Comparison of ENCODE assay signal across 13 cellular contexts in the genomic region with DNA sequence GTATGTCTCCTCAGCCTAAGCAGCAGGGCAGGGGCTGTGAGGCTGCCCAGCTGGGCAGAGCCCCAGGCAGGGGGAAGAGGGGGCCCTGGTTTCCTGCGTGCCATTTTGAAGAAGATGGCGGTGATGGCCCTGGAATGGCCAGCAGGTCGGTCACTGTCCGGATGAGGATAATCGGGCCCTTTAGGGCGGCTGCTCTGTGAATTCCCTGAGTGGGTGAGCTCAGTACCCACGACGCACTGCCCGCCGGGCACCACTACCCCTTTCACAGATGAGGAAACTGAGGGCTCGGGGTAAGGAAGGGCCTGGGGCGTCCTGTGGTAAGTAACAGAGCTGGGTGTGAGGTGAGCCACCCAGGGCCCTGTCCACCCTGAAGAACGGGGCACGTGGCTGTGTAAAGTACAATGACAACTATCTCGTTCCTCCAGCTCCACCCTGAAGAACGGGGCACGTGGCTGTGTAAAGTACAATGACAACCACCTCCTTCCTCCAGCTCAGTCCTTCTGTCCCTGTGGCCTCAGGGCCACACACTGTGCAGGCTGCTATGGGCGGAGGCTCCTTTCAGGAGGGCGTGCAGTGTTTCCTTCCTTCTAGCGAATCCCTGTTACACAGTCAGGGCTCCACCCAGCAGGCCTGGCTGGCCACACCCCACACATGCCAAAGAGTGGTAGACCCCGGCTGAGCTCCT. TPM values are rescaled to one million over a fixed set of nuclear protein-coding genes. Genes with fewer than 3 reads are reported as not detected.
DNase-seq lines count a peak whose midpoint lies in the region; ATAC-seq, FAIRE-seq and TF ChIP-seq lines count a peak whose summit lies in the region.
"Had no signal": no experiment of that assay in that cellular context is flagged by ENCODE, and none has a peak within 500 bp of the region (broad histone marks: within the 10 kb centered on the region; RNA-seq: fewer than 3 reads in every experiment).

No MANE protein-coding gene starts in this region.

- peaks cover 82% of the 10 kb centered on the region for H3K36me3 Mint-ChIP-seq in activated T-helper 17 cell treated with anti-CD3 and anti-CD28 coated beads, Interleukin-2, amount 50 U/mL, for 72 hours (ENCODE audit: low read depth)

- POLR2A ChIA-PET in HEK293T (lab: Yijun Ruan, JAX) (interaction anchor here (1.2 to 1.5 kb wide), 2 partner anchors 43 to 97 kb away, joined by 4 to 6 read pairs; a partner anchor contains a TSS), HepG2 (lab: Yijun Ruan, JAX) (interaction anchor here (0.7 to 2.0 kb wide), 3 partner anchors 10 to 25 kb away, joined by 3 to 6 read pairs (median 6); no protein-coding TSS in a partner anchor)

- H2AFZ ChIP-seq in HepG2 (ENCODE audit: low read length) (no peak overlapping the region), mammary epithelial cell (ENCODE audit: low read depth, low read length) (no peak overlapping the region)

- BruUV-seq in HepG2 (replicated peaks; lab: Mats Ljungman, UMichigan) (no TSS peak), mammary epithelial cell (replicated peaks; lab: Mats Ljungman, UMichigan) (no TSS peak)

- H3K4me1 Mint-ChIP-seq in activated T-helper 17 cell treated with anti-CD3 and anti-CD28 coated beads, Interleukin-2, amount 50 U/mL, for 72 hours: peaks cover 7% of the 10 kb centered on the region

- no peak for TF ChIP-seq RAD21 in HepG2 (CRISPR knock-in tag; IDR thresholded peaks at IDR 0.05)

- no peaks in the 10 kb centered on the region for H3K4me1 ChIP-seq in BE2C
- H3K4me1 ChIP-seq in HepG2 (ENCODE audit: insufficient read depth, low read length): peaks cover 41% of the 10 kb centered on the region
- H3K4me1 ChIP-seq in mammary epithelial cell (ENCODE audit: insufficient read depth, low read length): no peaks in the 10 kb centered on the region

- no peak for TF ChIP-seq CTCF in BE2C (IDR thresholded peaks at IDR 0.05; ENCODE audit: low read depth, low read length)
- no peak for TF ChIP-seq CTCF in HepG2 (CRISPR knock-in tag; IDR thresholded peaks at IDR 0.05)
- TF ChIP-seq CTCF in mammary epithelial cell (conservative IDR thresholded peaks at IDR 0.05 in 1 of 2, IDR thresholded peaks at IDR 0.05 in 1 of 2; ENCODE audit: extremely low read depth in 1 of 2, insufficient read depth in 1 of 2, low read depth in 1 of 2, low read length in 2 of 2): no peak

- no peaks in the 10 kb centered on the region for H3K9me3 Mint-ChIP-seq in activated T-helper 17 cell treated with anti-CD3 and anti-CD28 coated beads, Interleukin-2, amount 50 U/mL, for 72 hours

- H3K4me3 Mint-ChIP-seq in activated T-helper 17 cell treated with anti-CD3 and anti-CD28 coated beads, Interleukin-2, amount 50 U/mL, for 72 hours: no peak overlapping the region
- H3K4me3 Mint-ChIP-seq: B cell had no signal

- dilution Hi-C loops in mammary epithelial cell (cut with HindIII; ENCODE audit: low sequenced_read_pairs): no loop called here

- H3K4me2 ChIP-seq in HepG2 (ENCODE audit: low read depth, low read length) (no peak overlapping the region), mammary epithelial cell (ENCODE audit: insufficient read depth, low read depth, low read length) (no peak overlapping the region)

- no peaks in the 10 kb centered on the region for H3K36me3 ChIP-seq in BE2C
- H3K36me3 ChIP-seq in HepG2 (replicated peaks in 1 of 2; ENCODE audit: control insufficient read depth in 1 of 2, insufficient read depth in 2 of 2, low read length in 2 of 2): peaks cover 0 to 7% of the 10 kb centered on the region in 2 experiments; a peak in 2 of 5 replicates
- H3K36me3 ChIP-seq in mammary epithelial cell (ENCODE audit: insufficient read depth, low read length): no peaks in the 10 kb centered on the region

- in situ Hi-C loops in HepG2 (cut with HindIII; ENCODE audit: extremely low pct_ligation_motif_present, low pct_unique_long_range_greater_than_20kb): no loop called here
- in situ Hi-C loops in mammary epithelial cell (cut with MboI; ENCODE audit: low sequenced_read_pairs in 2 of 2): no loop called here

- intact Hi-C loops in HepG2 (cut with micrococcal nuclease; ENCODE audit: unreplicated experiment) (no loop called here), mammary epithelial cell (cut with micrococcal nuclease) (no loop called here)

- ATAC-seq in activated T-helper 17 cell treated with anti-CD3 and anti-CD28 coated beads, Interleukin-2, amount 50 U/mL, for 72 hours (replicated peaks): peak; percentile 30
- ATAC-seq in HepG2 (peak; percentile 23; the same call in 2 of the 3 replicates), HG02759 (IDR thresholded peaks at IDR 0.05; ENCODE audit: unreplicated experiment) (no peak)

- no peaks in the 10 kb centered on the region for H3K9me3 ChIP-seq in BE2C
- H3K9me3 ChIP-seq in HepG2 (ENCODE audit: low read length): no peaks in the 10 kb centered on the region
- no peaks in the 10 kb centered on the region for H3K9me3 ChIP-seq in mammary epithelial cell (replicated peaks; ENCODE audit: insufficient read depth, low read length)

- H3K27ac ChIP-seq in HepG2 (ENCODE audit: extremely low read length, insufficient read depth, low read length): no peak overlapping the region
- H3K27ac ChIP-seq in mammary epithelial cell (ENCODE audit: insufficient read depth, low read depth, low read length): no peak overlapping the region

- no peak for TF ChIP-seq POLR2A in HepG2 (IDR thresholded peaks at IDR 0.05; ENCODE audit: insufficient read depth in 1 of 2, low read depth in 2 of 2, low read length in 2 of 2)

- H3K27me3 Mint-ChIP-seq in activated T-helper 17 cell treated with anti-CD3 and anti-CD28 coated beads, Interleukin-2, amount 50 U/mL, for 72 hours: no peaks in the 10 kb centered on the region
- H3K27me3 Mint-ChIP-seq: B cell had no signal

- no peak overlapping the region for H3K27ac Mint-ChIP-seq in activated T-helper 17 cell treated with anti-CD3 and anti-CD28 coated beads, Interleukin-2, amount 50 U/mL, for 72 hours
- H3K27ac Mint-ChIP-seq: B cell had no signal

- H3K79me2 ChIP-seq in HepG2 (ENCODE audit: insufficient read depth, low read length): no peaks in the 10 kb centered on the region
- H3K79me2 ChIP-seq in mammary epithelial cell (ENCODE audit: insufficient read depth, low read length): no peaks in the 10 kb centered on the region

- H3K9ac ChIP-seq in HepG2 (ENCODE audit: insufficient read depth, low read depth, low read length) (no peak overlapping the region), mammary epithelial cell (ENCODE audit: insufficient read depth, low read length) (no peak overlapping the region)

- H3K4me3 ChIP-seq in BE2C (ENCODE audit: low read depth, low read length): no peak overlapping the region
- H3K4me3 ChIP-seq in HepG2 (replicated peaks in 1 of 3; ENCODE audit: insufficient read depth in 1 of 3, low read depth in 2 of 3, low read length in 3 of 3): no peak overlapping the region
- no peak overlapping the region for H3K4me3 ChIP-seq in mammary epithelial cell (replicated peaks in 1 of 3; ENCODE audit: insufficient read depth in 1 of 3, low read depth in 2 of 3, low read length in 3 of 3)

- 0 out of 2 replicates have a peak, but pooled peaks cover 3% of the 10 kb centered on the region for H3K27me3 ChIP-seq in BE2C
- H3K27me3 ChIP-seq in HepG2 (ENCODE audit: control insufficient read depth in 1 of 2, insufficient read depth in 2 of 2, low read length in 2 of 2): peaks cover 3 to 7% of the 10 kb centered on the region in 2 experiments; a peak in 2 of 5 replicates
- H3K27me3 ChIP-seq in mammary epithelial cell (ENCODE audit: insufficient read depth, low read length): no peaks in the 10 kb centered on the region

- DNase-seq in BE2C (peak; percentile 45), HEK293T (ENCODE audit: extremely low spot score) (peak; percentile 49), HepG2 (ENCODE audit: low spot score) (no peak), mammary epithelial cell (no peak), NCI-H128 (lab: John Stamatoyannopoulos, UW; ENCODE audit: unreplicated experiment) (no peak), NCI-H2196 (lab: John Stamatoyannopoulos, UW; ENCODE audit: unreplicated experiment) (no peak)
- DNase-seq: activated CD8-positive, alpha-beta memory T cell treated with anti-CD3 and anti-CD28 coated beads, Interleukin-2, amount 50 U/mL, for 4 hours; GF-D8; NCI-H510A treated with DMSO at 0.1 percent for 48 hours; SW 1271 had no signal

- no peak for FAIRE-seq in HepG2 (lab: Jason Lieb, UNC)

- H4K20me1 ChIP-seq in HepG2 (ENCODE audit: insufficient read depth, low read length) (no peaks in the 10 kb centered on the region), mammary epithelial cell (ENCODE audit: insufficient read depth, low read length) (no peaks in the 10 kb centered on the region)

- no peak for TF ChIP-seq EP300 in HepG2 (IDR thresholded peaks at IDR 0.05; ENCODE audit: low read depth in 2 of 2, low read length in 2 of 2)
- TF ChIP-seq EP300 in HepG2 (CRISPR knock-in tag; IDR thresholded peaks at IDR 0.05; ENCODE audit: borderline replicate concordance): no peak

- WGBS in HepG2 (ENCODE audit: low lambda C conversion rate): 100% methylated on average over 13 of the region's 21 CpGs
- 89% methylated on average over 17 of the region's 21 CpGs for WGBS in mammary epithelial cell (ENCODE audit: low coverage, missing lambda C conversion rate)

- CTCF ChIA-PET in HEK293T (lab: Yijun Ruan, JAX): no interaction called here
- CTCF ChIA-PET in HepG2 (lab: Yijun Ruan, JAX; ENCODE audit: low intra/inter-chr PET ratio, low total read pairs): interaction anchor here (0.6 kb wide), 1 partner anchor 233 kb away, joined by 3 read pairs; no protein-coding TSS in a partner anchor
- CTCF ChIA-PET in mammary epithelial cell (lab: Charles Lee; ENCODE audit: low non-redundant PET): no interaction called here

RNA-seq across cellular contexts. Expression of a gene that starts 23.2 kb away (rescaled TPM):
- not detected for polyA plus RNA-seq in BE2C (2012; ENCODE audit: insufficient read depth, insufficient read length, low read depth)
- total RNA-seq in activated T-helper 17 cell treated with anti-CD3 and anti-CD28 coated beads, Interleukin-2, amount 50 U/mL, for 72 hours: 100 to 1,000 TPM; 240 to 302 TPM
- total RNA-seq in HepG2 (2016; rRNA removed; fragmentation: Illumina TruSeq; extraction: Trizol): 1.6 and 4.2 TPM in 2 replicates
- total RNA-seq in HepG2 (2016; cell fraction: cytosol; rRNA removed; fragmentation: Illumina TruSeq; extraction: Trizol; ENCODE audit: low read depth): 0.71 and 0.91 TPM in 2 replicates
- 2.3 and 3.5 TPM in 2 replicates for total RNA-seq in HepG2 (2016; cell fraction: insoluble cytoplasmic fraction; rRNA removed; fragmentation: Illumina TruSeq; extraction: Trizol)
- total RNA-seq in HepG2 (2016; cell fraction: membrane; rRNA removed; fragmentation: Illumina TruSeq; extraction: Trizol): 1.2 and 1.9 TPM in 2 replicates
- 6.5 and 6.6 TPM in 2 replicates for total RNA-seq in HepG2 (2016; cell fraction: nucleus; rRNA removed; fragmentation: Illumina TruSeq; extraction: Trizol)
- 18.0 and 26.4 TPM in 2 replicates for polyA plus RNA-seq in HepG2 (2011; rRNA removed)
- 22.3 and 25.2 TPM in 2 replicates for polyA plus RNA-seq in HepG2 (2011; cell fraction: cytosol; rRNA removed)
- 63.6 and 64.3 TPM in 2 replicates for polyA plus RNA-seq in HepG2 (2011; cell fraction: nucleus; rRNA removed)
- 28.1 and 37.9 TPM in 2 replicates for polyA plus RNA-seq in HepG2 (2012)
- polyA plus RNA-seq in HepG2 (2016; cell fraction: cytosol; fragmentation: Illumina TruSeq; extraction: Trizol; ENCODE audit: low read depth): 0.53 and 1.0 TPM in 2 replicates
- 2.2 and 2.5 TPM in 2 replicates for polyA plus RNA-seq in HepG2 (2016; cell fraction: insoluble cytoplasmic fraction; fragmentation: Illumina TruSeq; extraction: Trizol; ENCODE audit: low read depth)
- polyA plus RNA-seq in HepG2 (2016; cell fraction: membrane; fragmentation: Illumina TruSeq; extraction: Trizol; ENCODE audit: low read depth): 1.3 and 1.5 TPM in 2 replicates
- polyA plus RNA-seq in HepG2 (2016; cell fraction: nucleus; fragmentation: Illumina TruSeq; extraction: Trizol; ENCODE audit: insufficient read depth, low read depth): 5.9 and 7.0 TPM in 2 replicates
- polyA minus RNA-seq in HepG2 (2011; rRNA and poly(A)+ RNA removed; ENCODE audit: low replicate concordance): 1.4 and 26.8 TPM in 2 replicates
- polyA minus RNA-seq in HepG2 (2011; cell fraction: cytosol; rRNA and poly(A)+ RNA removed): 11.9 and 12.6 TPM in 2 replicates
- polyA minus RNA-seq in HepG2 (2011; cell fraction: nucleus; rRNA and poly(A)+ RNA removed): 10.0 and 14.7 TPM in 2 replicates
- total RNA-seq in mammary epithelial cell: 1 to 10 TPM in 1 of 2 donors, not detected in 1; 2.7 TPM
- polyA plus RNA-seq in mammary epithelial cell: 1.8 TPM
- polyA minus RNA-seq in mammary epithelial cell: not detected

RNA-seq across cellular contexts. Expression of a gene that starts 24.0 kb away (rescaled TPM):
- polyA plus RNA-seq in BE2C (2012; ENCODE audit: insufficient read depth, insufficient read length, low read depth): 217 TPM
- total RNA-seq in activated T-helper 17 cell treated with anti-CD3 and anti-CD28 coated beads, Interleukin-2, amount 50 U/mL, for 72 hours: 10 to 100 TPM; 76.5 to 78.8 TPM
- 89.4 and 161 TPM in 2 replicates for total RNA-seq in HepG2 (2016; rRNA removed; fragmentation: Illumina TruSeq; extraction: Trizol)
- 42.7 and 52.7 TPM in 2 replicates for total RNA-seq in HepG2 (2016; cell fraction: cytosol; rRNA removed; fragmentation: Illumina TruSeq; extraction: Trizol; ENCODE audit: low read depth)
- total RNA-seq in HepG2 (2016; cell fraction: insoluble cytoplasmic fraction; rRNA removed; fragmentation: Illumina TruSeq; extraction: Trizol): 93.0 and 159 TPM in 2 replicates
- 72.6 and 73.1 TPM in 2 replicates for total RNA-seq in HepG2 (2016; cell fraction: membrane; rRNA removed; fragmentation: Illumina TruSeq; extraction: Trizol)
- total RNA-seq in HepG2 (2016; cell fraction: nucleus; rRNA removed; fragmentation: Illumina TruSeq; extraction: Trizol): 137 and 161 TPM in 2 replicates
- 700 and 734 TPM in 2 replicates for polyA plus RNA-seq in HepG2 (2011; rRNA removed)
- polyA plus RNA-seq in HepG2 (2011; cell fraction: cytosol; rRNA removed): 548 and 662 TPM in 2 replicates
- polyA plus RNA-seq in HepG2 (2011; cell fraction: nucleus; rRNA removed): 529 and 555 TPM in 2 replicates
- 435 and 453 TPM in 2 replicates for polyA plus RNA-seq in HepG2 (2012)
- polyA plus RNA-seq in HepG2 (2016; cell fraction: cytosol; fragmentation: Illumina TruSeq; extraction: Trizol; ENCODE audit: low read depth): 22.2 and 24.3 TPM in 2 replicates
- 90.0 and 95.3 TPM in 2 replicates for polyA plus RNA-seq in HepG2 (2016; cell fraction: insoluble cytoplasmic fraction; fragmentation: Illumina TruSeq; extraction: Trizol; ENCODE audit: low read depth)
- 47.9 and 49.9 TPM in 2 replicates for polyA plus RNA-seq in HepG2 (2016; cell fraction: membrane; fragmentation: Illumina TruSeq; extraction: Trizol; ENCODE audit: low read depth)
- 267 and 281 TPM in 2 replicates for polyA plus RNA-seq in HepG2 (2016; cell fraction: nucleus; fragmentation: Illumina TruSeq; extraction: Trizol; ENCODE audit: insufficient read depth, low read depth)
- polyA minus RNA-seq in HepG2 (2011; rRNA and poly(A)+ RNA removed; ENCODE audit: low replicate concordance): 110 and 581 TPM in 2 replicates
- polyA minus RNA-seq in HepG2 (2011; cell fraction: cytosol; rRNA and poly(A)+ RNA removed): 491 and 595 TPM in 2 replicates
- 203 and 242 TPM in 2 replicates for polyA minus RNA-seq in HepG2 (2011; cell fraction: nucleus; rRNA and poly(A)+ RNA removed)
- 100 to 1,000 TPM; 131 to 269 TPM for total RNA-seq in mammary epithelial cell
- 146 TPM for polyA plus RNA-seq in mammary epithelial cell
- polyA minus RNA-seq in mammary epithelial cell: 174 TPM

RNA-seq across cellular contexts. Expression of a gene that starts 42.4 kb away (rescaled TPM):
- 105 TPM for polyA plus RNA-seq in BE2C (2012; ENCODE audit: insufficient read depth, insufficient read length, low read depth)
- total RNA-seq in activated T-helper 17 cell treated with anti-CD3 and anti-CD28 coated beads, Interleukin-2, amount 50 U/mL, for 72 hours: 10 to 100 TPM; 28.6 to 56.7 TPM
- total RNA-seq in HepG2 (2016; rRNA removed; fragmentation: Illumina TruSeq; extraction: Trizol) (47.1 and 51.5 TPM in 2 replicates), mammary epithelial cell (10 to 100 TPM; 17.3 to 53.2 TPM)
- 43.4 and 50.9 TPM in 2 replicates for total RNA-seq in HepG2 (2016; cell fraction: cytosol; rRNA removed; fragmentation: Illumina TruSeq; extraction: Trizol; ENCODE audit: low read depth)
- total RNA-seq in HepG2 (2016; cell fraction: insoluble cytoplasmic fraction; rRNA removed; fragmentation: Illumina TruSeq; extraction: Trizol): 51.9 and 55.4 TPM in 2 replicates
- 31.2 and 37.8 TPM in 2 replicates for total RNA-seq in HepG2 (2016; cell fraction: membrane; rRNA removed; fragmentation: Illumina TruSeq; extraction: Trizol)
- total RNA-seq in HepG2 (2016; cell fraction: nucleus; rRNA removed; fragmentation: Illumina TruSeq; extraction: Trizol): 17.3 and 20.5 TPM in 2 replicates
- polyA plus RNA-seq in HepG2 (2011; rRNA removed) (21.0 and 22.6 TPM in 2 replicates), mammary epithelial cell (31.0 TPM)
- 32.4 and 47.0 TPM in 2 replicates for polyA plus RNA-seq in HepG2 (2011; cell fraction: cytosol; rRNA removed)
- polyA plus RNA-seq in HepG2 (2011; cell fraction: nucleus; rRNA removed): 22.9 and 26.2 TPM in 2 replicates
- 22.9 TPM in 2 replicates for polyA plus RNA-seq in HepG2 (2012)
- 43.3 and 45.1 TPM in 2 replicates for polyA plus RNA-seq in HepG2 (2016; cell fraction: cytosol; fragmentation: Illumina TruSeq; extraction: Trizol; ENCODE audit: low read depth)
- 53.9 and 57.5 TPM in 2 replicates for polyA plus RNA-seq in HepG2 (2016; cell fraction: insoluble cytoplasmic fraction; fragmentation: Illumina TruSeq; extraction: Trizol; ENCODE audit: low read depth)
- polyA plus RNA-seq in HepG2 (2016; cell fraction: membrane; fragmentation: Illumina TruSeq; extraction: Trizol; ENCODE audit: low read depth): 27.6 and 29.8 TPM in 2 replicates
- 35.4 and 41.4 TPM in 2 replicates for polyA plus RNA-seq in HepG2 (2016; cell fraction: nucleus; fragmentation: Illumina TruSeq; extraction: Trizol; ENCODE audit: insufficient read depth, low read depth)
- polyA minus RNA-seq in HepG2 (2011; rRNA and poly(A)+ RNA removed; ENCODE audit: low replicate concordance): 14.1 and 17.2 TPM in 2 replicates
- 15.8 and 22.1 TPM in 2 replicates for polyA minus RNA-seq in HepG2 (2011; cell fraction: cytosol; rRNA and poly(A)+ RNA removed)
- polyA minus RNA-seq in HepG2 (2011; cell fraction: nucleus; rRNA and poly(A)+ RNA removed): 5.8 and 8.6 TPM in 2 replicates
- polyA minus RNA-seq in mammary epithelial cell: 8.7 TPM

Comparison
In these comparisons a context has a peak if more than half of its experiments do, and no peak if none do; other contexts are left out.
1. DNase-seq: peak in BE2C (single experiment) and HEK293T (single experiment); none in HepG2 (single experiment), mammary epithelial cell (single experiment), NCI-H128 (single experiment) and NCI-H2196 (single experiment).
2. RNA of a gene that starts 23.2 kb away (total RNA-seq): 240 to 302 TPM in activated T-helper 17 cell treated with anti-CD3 and anti-CD28 coated beads, Interleukin-2, amount 50 U/mL, for 72 hours; 0.71 to 6.6 TPM in HepG2 and 2.7 TPM in mammary epithelial cell; every median in the first group is over 10 times any median in the second.